In the genomic region with DNA sequence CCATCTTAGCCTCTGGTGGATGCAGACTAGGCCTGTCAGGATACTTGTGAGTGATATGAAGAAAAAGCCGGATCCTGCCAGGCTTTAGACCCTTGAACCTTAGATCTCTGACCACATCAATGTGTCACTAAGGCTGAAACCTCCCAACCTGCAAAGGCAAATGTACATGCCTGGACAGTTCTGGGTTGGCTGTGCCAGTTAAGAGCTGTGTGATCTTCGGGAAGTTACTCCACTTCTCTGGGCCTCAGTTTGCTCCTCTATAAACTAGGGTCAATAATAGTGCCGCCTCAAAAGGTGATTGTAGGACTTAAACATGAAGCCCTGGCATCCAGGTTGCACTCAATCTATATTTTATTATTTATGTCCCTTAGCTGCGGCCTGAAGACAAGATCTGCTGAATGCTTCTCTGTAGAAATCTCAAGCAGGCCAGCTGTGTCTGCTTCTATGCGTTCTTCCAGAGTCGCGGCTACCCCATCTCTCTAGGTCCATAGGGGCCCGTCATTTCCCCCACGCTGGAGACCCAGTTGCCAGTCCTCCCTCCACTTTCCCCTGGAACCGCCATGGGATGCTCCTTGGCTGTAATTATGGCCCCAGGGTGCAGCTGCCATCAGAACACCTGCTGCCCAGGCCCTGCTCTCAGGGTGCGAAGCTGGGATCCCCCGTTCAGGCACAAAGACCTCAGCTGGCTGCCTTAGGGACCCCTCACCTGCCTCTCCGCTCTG, we compare ENCODE assay signal across 14 cellular contexts.
"Had no signal": no experiment of that assay in that cellular context is flagged by ENCODE, and none has a peak within 500 bp of the region (broad histone marks: within the 10 kb centered on the region; RNA-seq: fewer than 3 reads in every experiment).

No MANE protein-coding gene starts in this region.

- H3K27ac ChIP-seq: colonic mucosa, heart right ventricle, pancreas, thoracic aorta had no signal

- H3K36me3 Mint-ChIP-seq: naive thymus-derived CD8-positive, alpha-beta T cell had no signal

- DNase-seq: activated CD4-positive, alpha-beta memory T cell treated with anti-CD3 and anti-CD28 coated beads for 36 hours; activated CD4-positive, alpha-beta T cell treated with anti-CD3 and anti-CD28 coated beads for 1 hour; activated CD8-positive, alpha-beta memory T cell treated with anti-CD3 and anti-CD28 coated beads, Interleukin-2, amount 50 U/mL, for 48 hours; colonic mucosa; foreskin melanocyte; heart right ventricle; mucosa of descending colon; pancreas; stimulated activated naive CD8-positive, alpha-beta T cell treated with anti-CD3 and anti-CD28 coated beads, Interleukin-15, amount 100 ng/mL, for 72 hours; T-helper 9 cell had no signal

- H3K4me3 ChIP-seq: colonic mucosa, heart right ventricle, mucosa of descending colon, pancreas, thoracic aorta had no signal

- H3K4me3 Mint-ChIP-seq: activated CD4-positive, alpha-beta memory T cell treated with anti-CD3 and anti-CD28 coated beads for 36 hours; activated naive CD8-positive, alpha-beta T cell treated with anti-CD3 and anti-CD28 coated beads, Interleukin-2, amount 50 U/mL, for 24 hours had no signal

- H3K9me3 Mint-ChIP-seq: activated naive CD8-positive, alpha-beta T cell treated with anti-CD3 and anti-CD28 coated beads, Interleukin-2, amount 50 U/mL, for 24 hours; naive thymus-derived CD8-positive, alpha-beta T cell had no signal

- H3K27me3 ChIP-seq: colonic mucosa, heart right ventricle, pancreas had no signal

- H3K4me1 ChIP-seq: colonic mucosa had no signal

- ATAC-seq: activated naive CD8-positive, alpha-beta T cell treated with anti-CD3 and anti-CD28 coated beads, Interleukin-2, amount 50 U/mL, for 24 hours; left lobe of liver; mucosa of descending colon; stimulated activated naive CD8-positive, alpha-beta T cell treated with anti-CD3 and anti-CD28 coated beads, Interleukin-15, amount 100 ng/mL, for 72 hours had no signal

- H3K27ac Mint-ChIP-seq: activated CD4-positive, alpha-beta memory T cell treated with anti-CD3 and anti-CD28 coated beads for 36 hours; activated naive CD8-positive, alpha-beta T cell treated with anti-CD3 and anti-CD28 coated beads, Interleukin-2, amount 50 U/mL, for 24 hours had no signal

- H3K9me3 ChIP-seq: colonic mucosa, heart right ventricle, mucosa of descending colon, pancreas, thoracic aorta had no signal

- H3K36me3 ChIP-seq: colonic mucosa, heart right ventricle, pancreas, thoracic aorta had no signal
